In genomic region chr17:80475949-80476876, GRCh38 we compare ENCODE assay signal across 8 cellular contexts. TPM values are rescaled to one million over a fixed set of nuclear protein-coding genes. Genes with fewer than 3 reads are reported as not detected.
DNase-seq lines count a peak whose midpoint lies in the region; ATAC-seq and TF ChIP-seq lines count a peak whose summit lies in the region.

NPTX1 (minus strand) TSS chr17:80476607; CDS start chr17:80476446, 161 bp downstream.

- no peaks in the 10 kb centered on the region for H3K36me3 ChIP-seq in body of pancreas (replicated peaks in 1 of 2; ENCODE audit: insufficient read depth in 1 of 2, low read depth in 2 of 2)

- H3K4me3 ChIP-seq in body of pancreas (no peak within 1 kb of the TSS), lower leg skin (ENCODE audit: low read depth, poor library complexity, severe bottlenecking) (peak within 1 kb of the TSS; percentile 8)

- 0% methylated on average over 83 of the region's 133 CpGs; no CpG with 5 or more reads in 1 of the 2 donors for WGBS in body of pancreas, 2 donors
- 2% methylated on average over 22 to 49 of the region's 133 CpGs for WGBS in lower leg skin, 2 donors

- intact Hi-C loops in body of pancreas (cut with DNase I), result no loop called here
- intact Hi-C loops in lower leg skin (cut with DNase I; ENCODE audit: low total_unique reads), result no loop called here

- DNase-seq in GM20000 (ENCODE audit: low spot score), result peak; percentile 69
- peak; percentile 89 for DNase-seq in NCI-H345 (lab: John Stamatoyannopoulos, UW)
- DNase-seq in body of pancreas, result peak in 1 of 4 donors; percentile 34
- no peak for DNase-seq in lower leg skin (ENCODE audit: low spot score in 2 of 2)
- no peak for DNase-seq in GF-D8 (lab: John Stamatoyannopoulos, UW)
- DNase-seq in SW 1271 (lab: John Stamatoyannopoulos, UW), result no peak

- peaks cover 43% of the 10 kb centered on the region for H3K4me1 ChIP-seq in body of pancreas

- ATAC-seq in body of pancreas (peak; percentile 49), HG03196 (IDR thresholded peaks at IDR 0.05; ENCODE audit: unreplicated experiment) (no peak), HG03432 (IDR thresholded peaks at IDR 0.05; ENCODE audit: unreplicated experiment) (no peak)

- no peaks in the 10 kb centered on the region for H3K9me3 ChIP-seq in body of pancreas

- TF ChIP-seq CTCF in GM20000 (IDR thresholded peaks at IDR 0.05; ENCODE audit: extremely low read depth, missing control alignments) (no peak), body of pancreas (IDR thresholded peaks at IDR 0.05) (no peak), lower leg skin (IDR thresholded peaks at IDR 0.05) (no peak)

- no peak within 1 kb of the TSS for H3K27ac ChIP-seq in body of pancreas

- peaks cover 0 to 52% of the 10 kb centered on the region in 2 donors for H3K27me3 ChIP-seq in body of pancreas

- TF ChIP-seq POLR2A in body of pancreas (IDR thresholded peaks at IDR 0.05) (no peak), lower leg skin (IDR thresholded peaks at IDR 0.05) (no peak)

RNA-seq across cellular contexts. Expression of gene NPTX1, which starts in this region (rescaled TPM):
- total RNA-seq in body of pancreas, result under 1 TPM in 1 of 2 donors, not detected in 1; 0.26 TPM
- 1 to 10 TPM; 1.1 to 2.6 (median 2.3) TPM for total RNA-seq in lower leg skin

Comparison
In these comparisons a context has a peak if more than half of its experiments do, and no peak if none do; other contexts are left out.
1. Peak in ATAC-seq in body of pancreas; RNA of the gene not detected or under 1 TPM.
2. DNase-seq: peak in GM20000 (single experiment) and NCI-H345 (single experiment); none in lower leg skin (0 of 2), GF-D8 (single experiment) and SW 1271 (0 of 2).